ENCODE assay signal across 8 cellular contexts in the genomic region with DNA sequence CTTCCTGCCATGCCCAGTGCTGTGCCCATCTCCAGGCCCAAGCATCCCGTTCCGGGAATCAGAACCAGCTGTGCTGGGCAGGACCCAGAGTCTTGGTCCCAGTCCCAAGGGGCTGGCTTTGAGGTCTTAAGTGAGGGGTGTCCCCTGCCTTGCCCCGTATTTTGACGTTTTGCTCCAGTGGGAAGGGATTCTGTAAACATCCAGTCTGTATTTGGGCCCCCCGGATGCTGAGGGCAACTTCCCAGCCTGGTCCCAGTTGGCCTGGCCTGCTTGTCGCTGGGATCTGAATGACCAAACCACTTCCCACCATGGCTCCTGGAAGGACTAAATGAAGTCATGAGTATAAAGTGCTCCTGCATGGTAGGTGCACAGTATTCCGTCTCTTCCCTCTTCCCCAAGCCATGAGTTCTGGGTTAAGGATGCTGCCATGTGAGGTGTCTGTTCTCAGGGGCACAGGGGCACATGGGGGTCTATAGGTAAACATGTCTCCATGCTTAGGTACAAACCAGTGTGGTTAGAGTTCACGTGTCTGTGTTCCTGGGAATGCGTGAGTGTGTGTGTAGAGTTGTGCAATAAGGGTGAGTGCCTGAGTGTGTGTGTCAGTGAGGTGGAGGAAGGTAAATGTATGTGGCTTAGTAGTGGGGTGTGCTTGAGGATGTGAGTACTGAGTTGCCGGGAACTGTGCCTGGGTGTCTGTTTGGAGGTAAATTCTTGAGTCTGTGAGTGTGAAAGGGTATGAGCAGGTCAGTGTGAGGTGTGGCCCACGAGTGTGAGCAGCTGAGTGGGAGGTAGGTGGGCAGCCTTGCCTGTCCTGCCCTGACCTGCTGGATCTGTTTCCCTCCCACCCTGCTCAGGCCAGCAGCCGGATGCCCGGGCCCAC. TPM values are rescaled to one million over a fixed set of nuclear protein-coding genes. Genes with fewer than 3 reads are reported as not detected.
DNase-seq lines count a peak whose midpoint lies in the region; ATAC-seq and TF ChIP-seq lines count a peak whose summit lies in the region.

No MANE protein-coding gene starts in this region.

- no CpG with 5 or more reads among the region's 13 CpGs for WGBS in iPS DF 6.9 (ENCODE audit: insufficient coverage, insufficient read length)

- POLR2A ChIA-PET in WTC11 (lab: Charles Lee): interaction anchor here (0.6 kb wide), 1 partner anchor 8 kb away, joined by 3 read pairs; no protein-coding TSS in a partner anchor

- peaks cover 4% of the 10 kb centered on the region; the same call in 1 of the 2 replicates for H3K4me1 ChIP-seq in iPS DF 6.9 (ENCODE audit: control insufficient read depth, insufficient read depth, low read length)

- peak overlapping the region; percentile 84 for H3K4me3 Mint-ChIP-seq in WTC11
- H3K4me3 Mint-ChIP-seq in stimulated activated naive CD8-positive, alpha-beta T cell treated with anti-CD3 and anti-CD28 coated beads, Interleukin-15, amount 100 ng/mL, for 72 hours: peak overlapping the region; percentile 84 to 89

- H3K9me3 Mint-ChIP-seq in WTC11: no peaks in the 10 kb centered on the region
- no peaks in the 10 kb centered on the region for H3K9me3 Mint-ChIP-seq in stimulated activated naive CD8-positive, alpha-beta T cell treated with anti-CD3 and anti-CD28 coated beads, Interleukin-15, amount 100 ng/mL, for 72 hours

- no peak overlapping the region for H3K27ac ChIP-seq in iPS DF 6.9 (ENCODE audit: low read length)

- H3K36me3 Mint-ChIP-seq in WTC11: peaks cover 27% of the 10 kb centered on the region

- peak; percentile 14 for DNase-seq in SIG-M5 treated with dmso at 0.1 percent for 504 hours (lab: John Stamatoyannopoulos, UW; ENCODE audit: unreplicated experiment)
- DNase-seq in SIG-M5 (lab: John Stamatoyannopoulos, UW): no peak
- no peak for DNase-seq in WTC11 (ENCODE audit: low spot score)
- no peak for DNase-seq in iPS DF 6.9 (ENCODE audit: low read depth, low spot score)
- no peak for DNase-seq in stimulated activated naive CD8-positive, alpha-beta T cell treated with anti-CD3 and anti-CD28 coated beads, Interleukin-15, amount 100 ng/mL, for 72 hours
- DNase-seq in CD1c-positive myeloid dendritic cell (ENCODE audit: extremely low spot score): no peak
- no peak for DNase-seq in NCI-H1105 (lab: John Stamatoyannopoulos, UW)
- DNase-seq in NCI-H1694 treated with DMSO at 0.1 percent for 48 hours (lab: John Stamatoyannopoulos, UW): no peak

- H3K27ac Mint-ChIP-seq in WTC11: no peak overlapping the region
- peak overlapping the region in 1 of 2 donors; percentile 50 for H3K27ac Mint-ChIP-seq in stimulated activated naive CD8-positive, alpha-beta T cell treated with anti-CD3 and anti-CD28 coated beads, Interleukin-15, amount 100 ng/mL, for 72 hours

- H3K4me1 Mint-ChIP-seq in WTC11: peaks cover 31% of the 10 kb centered on the region
- peaks cover 46% of the 10 kb centered on the region for H3K4me1 Mint-ChIP-seq in stimulated activated naive CD8-positive, alpha-beta T cell treated with anti-CD3 and anti-CD28 coated beads, Interleukin-15, amount 100 ng/mL, for 72 hours

- no peak for TF ChIP-seq CTCF in WTC11 (IDR thresholded peaks at IDR 0.05)

- peak overlapping the region; percentile 55; the same call in 1 of the 2 replicates for H3K4me3 ChIP-seq in iPS DF 6.9 (ENCODE audit: low read length)

- no peaks in the 10 kb centered on the region for H3K9me3 ChIP-seq in iPS DF 6.9 (ENCODE audit: control insufficient read depth, insufficient read depth, low read length)

- H3K36me3 ChIP-seq in iPS DF 6.9 (ENCODE audit: control insufficient read depth, insufficient read depth, low read length): peaks cover 12% of the 10 kb centered on the region; the same call in 1 of the 2 replicates

- no peaks in the 10 kb centered on the region for H3K27me3 ChIP-seq in iPS DF 6.9 (ENCODE audit: control insufficient read depth, insufficient read depth, low read length)

- H3K27me3 Mint-ChIP-seq in WTC11 (ENCODE audit: low read depth): no peaks in the 10 kb centered on the region; the same call in 1 of the 2 replicates
- no peaks in the 10 kb centered on the region for H3K27me3 Mint-ChIP-seq in stimulated activated naive CD8-positive, alpha-beta T cell treated with anti-CD3 and anti-CD28 coated beads, Interleukin-15, amount 100 ng/mL, for 72 hours

- CTCF ChIA-PET in WTC11 (lab: Charles Lee): interaction anchor here (1.1 kb wide), 1 partner anchor 12 kb away, joined by 4 read pairs; no protein-coding TSS in a partner anchor

- ATAC-seq in WTC11: no peak
- ATAC-seq in stimulated activated naive CD8-positive, alpha-beta T cell treated with anti-CD3 and anti-CD28 coated beads, Interleukin-15, amount 100 ng/mL, for 72 hours: no peak

TF ChIP-seq in WTC11, 78 proteins besides CTCF, POLR2A, EP300 and RAD21:
- TF ChIP-seq, protein P1, sequence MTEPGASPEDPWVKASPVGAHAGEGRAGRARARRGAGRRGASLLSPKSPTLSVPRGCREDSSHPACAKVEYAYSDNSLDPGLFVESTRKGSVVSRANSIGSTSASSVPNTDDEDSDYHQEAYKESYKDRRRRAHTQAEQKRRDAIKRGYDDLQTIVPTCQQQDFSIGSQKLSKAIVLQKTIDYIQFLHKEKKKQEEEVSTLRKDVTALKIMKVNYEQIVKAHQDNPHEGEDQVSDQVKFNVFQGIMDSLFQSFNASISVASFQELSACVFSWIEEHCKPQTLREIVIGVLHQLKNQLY (CRISPR knock-in tag; IDR thresholded peaks at IDR 0.05): no peak
- 0 out of 2 replicates have a peak, but pooled peaks have one; percentile 18 for TF ChIP-seq NFE2L1 (CRISPR knock-in tag; IDR thresholded peaks at IDR 0.05)

RNA-seq across cellular contexts. Expression of a gene that starts 1.5 kb away (rescaled TPM):
- 66.7 to 72.2 TPM (median 66.9 TPM) in 3 replicates for total RNA-seq in WTC11 (2021)

RNA-seq across cellular contexts. Expression of a gene that starts 5.7 kb away (rescaled TPM):
- 108 to 115 TPM (median 110 TPM) in 3 replicates for total RNA-seq in WTC11 (2021)

RNA-seq across cellular contexts. Expression of a gene that starts 10.7 kb away (rescaled TPM):
- total RNA-seq in WTC11 (2021): 47.6 to 57.5 TPM (median 51.5 TPM) in 3 replicates

RNA-seq across cellular contexts. Expression of a gene that starts 10.9 kb away (rescaled TPM):
- 12.1 to 20.1 TPM (median 19.2 TPM) in 3 replicates for total RNA-seq in WTC11 (2021)

RNA-seq across cellular contexts. Expression of a gene that starts 33.7 kb away (rescaled TPM):
- total RNA-seq in WTC11 (2021): 17.8 to 24.2 TPM (median 19.1 TPM) in 3 replicates
